Comparison of ENCODE assay signal across 12 cellular contexts in genomic region chr15:31331389-31331788, GRCh38. TPM values are rescaled to one million over a fixed set of nuclear protein-coding genes. Genes with fewer than 3 reads are reported as not detected.
A peak's percentile ranks its signal among the peaks of the same experiment; 100 is the strongest.
DNase-seq lines count a peak whose midpoint lies in the region; TF ChIP-seq lines count a peak whose summit lies in the region.
"Had no signal": no experiment of that assay in that cellular context is flagged by ENCODE, and none has a peak within 500 bp of the region (broad histone marks: within the 10 kb centered on the region; RNA-seq: fewer than 3 reads in every experiment).

No MANE protein-coding gene starts in this region.

- no peak for TF ChIP-seq POLR2A in adrenal gland (IDR thresholded peaks at IDR 0.05)

- peaks cover 0 to 2% (median 0%) of the 10 kb centered on the region in 8 donors for H3K9me3 Mint-ChIP-seq in CD4-positive, alpha-beta memory T cell
- no peaks in the 10 kb centered on the region for H3K9me3 Mint-ChIP-seq in IgD-negative memory B cell
- H3K9me3 Mint-ChIP-seq in activated naive CD8-positive, alpha-beta T cell treated with anti-CD3 and anti-CD28 coated beads for 36 hours = no peaks in the 10 kb centered on the region

- peaks cover 6% of the 10 kb centered on the region for H3K36me3 ChIP-seq in CD4-positive, alpha-beta memory T cell (ENCODE audit: insufficient read depth, low read length)
- H3K36me3 ChIP-seq in neutrophil (peaks cover 13% of the 10 kb centered on the region), adrenal gland (replicated peaks in 1 of 2) (no peaks in the 10 kb centered on the region), HAP-1 (replicated peaks) (no peaks in the 10 kb centered on the region; the same call in 1 of the 2 replicates)
- H3K36me3 ChIP-seq: prostate gland had no signal

- intact Hi-C loops in CD4-positive, alpha-beta memory T cell (cut with micrococcal nuclease) = loop anchor here (1.0 kb wide), 1 partner anchor 10 kb away; no protein-coding TSS in a partner anchor
- intact Hi-C loops in adrenal gland (cut with DNase I) = no loop called here

- H3K36me3 Mint-ChIP-seq in CD4-positive, alpha-beta memory T cell = peaks cover 13 to 41% of the 10 kb centered on the region in 2 donors
- no peaks in the 10 kb centered on the region for H3K36me3 Mint-ChIP-seq in IgD-negative memory B cell
- H3K36me3 Mint-ChIP-seq in activated naive CD8-positive, alpha-beta T cell treated with anti-CD3 and anti-CD28 coated beads for 36 hours = peaks cover 22% of the 10 kb centered on the region

- peaks cover 52 to 81% (median 66%) of the 10 kb centered on the region in 4 donors for H3K4me1 Mint-ChIP-seq in CD4-positive, alpha-beta memory T cell
- H3K4me1 Mint-ChIP-seq in IgD-negative memory B cell = peaks cover 50 to 58% (median 54%) of the 10 kb centered on the region in 3 donors
- H3K4me1 Mint-ChIP-seq in activated naive CD8-positive, alpha-beta T cell treated with anti-CD3 and anti-CD28 coated beads for 36 hours = peaks cover 74% of the 10 kb centered on the region

- in situ Hi-C loops in HAP-1 (cut with MboI; ENCODE audit: low sequenced_read_pairs) = no loop called here

- no peaks in the 10 kb centered on the region for H3K27me3 Mint-ChIP-seq in CD4-positive, alpha-beta memory T cell
- H3K27me3 Mint-ChIP-seq in IgD-negative memory B cell = no peaks in the 10 kb centered on the region
- H3K27me3 Mint-ChIP-seq in activated naive CD8-positive, alpha-beta T cell treated with anti-CD3 and anti-CD28 coated beads for 36 hours = no peaks in the 10 kb centered on the region

- peak overlapping the region; percentile 50 for H3K27ac ChIP-seq in CD4-positive, alpha-beta memory T cell (ENCODE audit: low read depth, low read length)
- H3K27ac ChIP-seq in neutrophil = peak overlapping the region; percentile 100
- peak overlapping the region in 2 of 5 donors; percentile 3 to 31 for H3K27ac ChIP-seq in adrenal gland

- H3K4me3 Mint-ChIP-seq in CD4-positive, alpha-beta memory T cell = peak overlapping the region; percentile 91 to 97 (median 94)
- H3K4me3 Mint-ChIP-seq in IgD-negative memory B cell = peak overlapping the region; percentile 22 to 94 (median 84)
- peak overlapping the region; percentile 66 for H3K4me3 Mint-ChIP-seq in activated naive CD8-positive, alpha-beta T cell treated with anti-CD3 and anti-CD28 coated beads for 36 hours

- peak overlapping the region; percentile 5 to 29 for H3K4me3 ChIP-seq in CD4-positive, alpha-beta memory T cell (ENCODE audit: low read length in 2 of 2)
- H3K4me3 ChIP-seq in neutrophil (ENCODE audit: low read depth in 1 of 2, low read length in 1 of 2) = peak overlapping the region; percentile 24 to 99
- H3K4me3 ChIP-seq in adrenal gland = no peak overlapping the region
- no peak overlapping the region for H3K4me3 ChIP-seq in HAP-1
- H3K4me3 ChIP-seq: prostate gland had no signal

- DNase-seq in CD4-positive, alpha-beta memory T cell = no peak
- DNase-seq in activated naive CD8-positive, alpha-beta T cell treated with anti-CD3 and anti-CD28 coated beads for 36 hours = no peak
- DNase-seq in RPMI8226 (no peak), adrenal gland (no peak), HAP-1 (ENCODE audit: low spot score in 2 of 2) (no peak)
- no peak for DNase-seq in activated effector memory CD4-positive, alpha-beta T cell treated with Interleukin-2 at 50 U/mL for 16 hours
- DNase-seq: NCI-H2029; NK-92 treated with Interleukin-12 subunit alpha and Interleukin-12 subunit beta, amount 100 ng/mL, for 24 hours; stimulated activated CD4-positive, alpha-beta T cell treated with anti-CD3 and anti-CD28 coated beads, Interleukin-4, amount 100 ng/mL, for 1 hour had no signal

- no peaks in the 10 kb centered on the region for H3K27me3 ChIP-seq in CD4-positive, alpha-beta memory T cell (ENCODE audit: insufficient read depth, low read length)
- H3K27me3 ChIP-seq in neutrophil (no peaks in the 10 kb centered on the region), adrenal gland (no peaks in the 10 kb centered on the region), HAP-1 (ENCODE audit: low read depth) (no peaks in the 10 kb centered on the region)

- peak overlapping the region; percentile 73 to 99 (median 93) for H3K27ac Mint-ChIP-seq in CD4-positive, alpha-beta memory T cell
- H3K27ac Mint-ChIP-seq in IgD-negative memory B cell = peak overlapping the region; percentile 0 to 98 (median 78)
- peak overlapping the region; percentile 42 for H3K27ac Mint-ChIP-seq in activated naive CD8-positive, alpha-beta T cell treated with anti-CD3 and anti-CD28 coated beads for 36 hours

- peaks cover 76% of the 10 kb centered on the region for H3K4me1 ChIP-seq in CD4-positive, alpha-beta memory T cell (ENCODE audit: insufficient read depth, low read length)
- H3K4me1 ChIP-seq in neutrophil (ENCODE audit: control insufficient read depth in 1 of 2, insufficient read depth in 1 of 2, low read depth in 1 of 2, low read length in 1 of 2) = peaks cover 73 to 76% of the 10 kb centered on the region in 2 experiments
- H3K4me1 ChIP-seq in adrenal gland (replicated peaks in 1 of 2) = peaks cover 16 to 51% of the 10 kb centered on the region in 2 donors
- no peaks in the 10 kb centered on the region; the same call in 1 of the 2 replicates for H3K4me1 ChIP-seq in HAP-1

- POLR2A ChIA-PET in CD4-positive, alpha-beta memory T cell (lab: Charles Lee; ENCODE audit: partially characterized antibody) = interaction anchor here (1.0 to 3.5 kb wide), 4 partner anchors 10 to 61 kb away, joined by 5 to 25 read pairs (median 5); no protein-coding TSS in a partner anchor

- H3K9me3 ChIP-seq in CD4-positive, alpha-beta memory T cell (ENCODE audit: control insufficient read depth in 1 of 2, low read length in 2 of 2) = no peaks in the 10 kb centered on the region
- H3K9me3 ChIP-seq in neutrophil = no peaks in the 10 kb centered on the region
- H3K9me3 ChIP-seq in adrenal gland (replicated peaks in 1 of 3) = no peaks in the 10 kb centered on the region
- no peaks in the 10 kb centered on the region for H3K9me3 ChIP-seq in HAP-1
- H3K9me3 ChIP-seq: prostate gland had no signal

- TF ChIP-seq CTCF in neutrophil (IDR thresholded peaks at IDR 0.05) (no peak), adrenal gland (IDR thresholded peaks at IDR 0.05) (no peak)

- CTCF ChIA-PET in CD4-positive, alpha-beta memory T cell (lab: Charles Lee; ENCODE audit: partially characterized antibody) = interaction anchor here (2.1 to 5.2 kb wide), 2 partner anchors 130 to 157 kb away, joined by 8 to 18 read pairs; no protein-coding TSS in a partner anchor

- 83 to 93% (median 88%) methylated on average over 2 to 5 of the region's 5 CpGs for WGBS in adrenal gland, 4 donors

RNA-seq across cellular contexts. Expression of gene KLF13, which starts 4.8 kb away (rescaled TPM):
- total RNA-seq in CD4-positive, alpha-beta memory T cell = 100 to 1,000 TPM; 197 to 202 TPM
- 10 to 100 TPM; 22.0 to 82.2 TPM for polyA plus RNA-seq in CD4-positive, alpha-beta memory T cell
- 81.4 TPM for polyA plus RNA-seq in IgD-negative memory B cell
- total RNA-seq in activated naive CD8-positive, alpha-beta T cell treated with anti-CD3 and anti-CD28 coated beads for 36 hours = 100 to 1,000 TPM; 110 to 111 TPM
- total RNA-seq in adrenal gland = 10 to 100 TPM; 19.9 to 65.9 (median 37.8) TPM
- polyA plus RNA-seq in adrenal gland = 10 to 100 TPM; 17.3 to 33.5 (median 21.0) TPM

Comparison
In these comparisons a context has a peak if more than half of its experiments do, and no peak if none do; other contexts are left out.
1. H3K4me3 ChIP-seq: peak in CD4-positive, alpha-beta memory T cell (2 of 2) and neutrophil (2 of 2); none in adrenal gland (0 of 4) and HAP-1 (single experiment).
2. H3K27ac Mint-ChIP-seq: peak in every context shown above with its lines; median percentile 93 in CD4-positive, alpha-beta memory T cell; 78 in IgD-negative memory B cell; 42 in activated naive CD8-positive, alpha-beta T cell treated with anti-CD3 and anti-CD28 coated beads for 36 hours.
3. Peak in every context shown above with its lines, with median percentiles within 50 percentile points of each other: H3K4me3 Mint-ChIP-seq.